ENCODE assay signal across 9 cellular contexts in genomic region chr10:102814456-102814871, GRCh38. TPM values are rescaled to one million over a fixed set of nuclear protein-coding genes. Genes with fewer than 3 reads are reported as not detected.
DNase-seq lines count a peak whose midpoint lies in the region; ATAC-seq and TF ChIP-seq lines count a peak whose summit lies in the region.
"Had no signal": no experiment of that assay in that cellular context is flagged by ENCODE, and none has a peak within 500 bp of the region (broad histone marks: within the 10 kb centered on the region; RNA-seq: fewer than 3 reads in every experiment).

No MANE protein-coding gene starts in this region.

- H3K9me3 Mint-ChIP-seq in activated T-cell treated with anti-CD3 and anti-CD28 coated beads, Interleukin-2, amount 50 U/mL, for 24 hours: no peaks in the 10 kb centered on the region
- no peaks in the 10 kb centered on the region for H3K9me3 Mint-ChIP-seq in activated T-cell treated with anti-CD3 and anti-CD28 coated beads, Interleukin-2, amount 50 U/mL, for 72 hours
- peaks cover 5% of the 10 kb centered on the region for H3K9me3 Mint-ChIP-seq in glutamatergic neuron (ENCODE audit: unreplicated experiment)
- no peaks in the 10 kb centered on the region for H3K9me3 Mint-ChIP-seq in endodermal cell

- no peak for TF ChIP-seq POLR2A in ovary (IDR thresholded peaks at IDR 0.05)

- H2BK15ac ChIP-seq in neuronal stem cell (ENCODE audit: low read length): no peak overlapping the region

- no peak overlapping the region for H3K14ac ChIP-seq in neuronal stem cell (ENCODE audit: low read length)

- no peaks in the 10 kb centered on the region for H3K27me3 Mint-ChIP-seq in activated T-cell treated with anti-CD3 and anti-CD28 coated beads, Interleukin-2, amount 50 U/mL, for 24 hours
- H3K27me3 Mint-ChIP-seq in activated T-cell treated with anti-CD3 and anti-CD28 coated beads, Interleukin-2, amount 50 U/mL, for 72 hours (ENCODE audit: low read depth): no peaks in the 10 kb centered on the region
- H3K27me3 Mint-ChIP-seq in glutamatergic neuron (ENCODE audit: unreplicated experiment) (peaks cover under 1% of the 10 kb centered on the region), endodermal cell (ENCODE audit: insufficient read depth) (no peaks in the 10 kb centered on the region)

- no peak for DNase-seq in activated T-cell treated with anti-CD3 and anti-CD28 coated beads, Interleukin-2, amount 50 U/mL, for 24 hours
- DNase-seq in activated T-cell treated with anti-CD3 and anti-CD28 coated beads, Interleukin-2, amount 50 U/mL, for 72 hours: no peak
- DNase-seq in glutamatergic neuron (peak; percentile 56), ovary (peak in 1 of 5 donors; percentile 54), endodermal cell (no peak), neuronal stem cell (ENCODE audit: low spot score) (no peak), NCI-H526 treated with DMSO at 0.1 percent for 48 hours (lab: John Stamatoyannopoulos, UW) (no peak), EL (no peak)

- peaks cover 16% of the 10 kb centered on the region for H3K4me1 ChIP-seq in ovary (ENCODE audit: insufficient read depth)
- H3K4me1 ChIP-seq in endodermal cell (ENCODE audit: control insufficient read depth, insufficient read depth, low read length): no peaks in the 10 kb centered on the region
- H3K4me1 ChIP-seq in neuronal stem cell (ENCODE audit: control insufficient read depth in 2 of 2, insufficient read depth in 1 of 2, low read depth in 1 of 2, low read length in 2 of 2): peaks cover 0 to 8% of the 10 kb centered on the region in 2 donors

- no peak overlapping the region for H3K4me2 ChIP-seq in neuronal stem cell (ENCODE audit: insufficient read depth, low read length, poor library complexity, severe bottlenecking)

- no peak overlapping the region for H3K4me3 Mint-ChIP-seq in activated T-cell treated with anti-CD3 and anti-CD28 coated beads, Interleukin-2, amount 50 U/mL, for 24 hours
- no peak overlapping the region for H3K4me3 Mint-ChIP-seq in activated T-cell treated with anti-CD3 and anti-CD28 coated beads, Interleukin-2, amount 50 U/mL, for 72 hours
- no peak overlapping the region for H3K4me3 Mint-ChIP-seq in glutamatergic neuron (ENCODE audit: unreplicated experiment)
- no peak overlapping the region for H3K4me3 Mint-ChIP-seq in endodermal cell

- TF ChIP-seq EP300 in ovary (IDR thresholded peaks at IDR 0.05): no peak

- H2BK120ac ChIP-seq in neuronal stem cell (ENCODE audit: low read depth, low read length): no peak overlapping the region

- H4K91ac ChIP-seq in neuronal stem cell (ENCODE audit: low read depth, low read length, poor library complexity): no peak overlapping the region

- intact Hi-C loops in ovary (cut with DNase I): loop anchor here in 1 of 4 donors (10.0 kb wide), 1 partner anchor 80 kb away; no protein-coding TSS in a partner anchor

- H3K36me3 ChIP-seq in ovary (no peaks in the 10 kb centered on the region), endodermal cell (ENCODE audit: control insufficient read depth, insufficient read depth, low read length) (peaks cover 24% of the 10 kb centered on the region), neuronal stem cell (replicated peaks in 1 of 2; ENCODE audit: control insufficient read depth in 2 of 2, insufficient read depth in 2 of 2, low read length in 2 of 2) (peaks cover 24 to 49% of the 10 kb centered on the region in 2 donors)

- H3K27me3 ChIP-seq in ovary: no peaks in the 10 kb centered on the region
- H3K27me3 ChIP-seq in endodermal cell (ENCODE audit: control insufficient read depth, insufficient read depth, low read length, poor library complexity, severe bottlenecking): no peaks in the 10 kb centered on the region
- H3K27me3 ChIP-seq in neuronal stem cell (ENCODE audit: control insufficient read depth in 3 of 3, insufficient read depth in 3 of 3, low read depth in 1 of 3, low read length in 3 of 3): peaks cover 0 to 3% (median 0%) of the 10 kb centered on the region in 3 experiments

- H3K18ac ChIP-seq in neuronal stem cell (ENCODE audit: low read length): no peak overlapping the region

- H4K8ac ChIP-seq in neuronal stem cell (ENCODE audit: low read depth, low read length): no peak overlapping the region

- no peak overlapping the region for H2BK12ac ChIP-seq in neuronal stem cell (ENCODE audit: low read length)

- H3K9ac ChIP-seq in endodermal cell (ENCODE audit: extremely low read depth, low read length, poor library complexity, severe bottlenecking) (no peak overlapping the region), neuronal stem cell (ENCODE audit: low read depth, low read length, poor library complexity) (no peak overlapping the region)

- no peak overlapping the region for H2AK5ac ChIP-seq in neuronal stem cell (ENCODE audit: low read depth, low read length)

- 25 to 29% (median 27%) methylated on average over 8 of the region's 8 CpGs for WGBS in ovary, 3 donors
- 20 to 78% methylated on average over 1 to 6 of the region's 8 CpGs for WGBS in endodermal cell (ENCODE audit: insufficient coverage in 1 of 2, insufficient read length in 1 of 2), 2 experiments
- no CpG with 5 or more reads among the region's 8 CpGs for WGBS in neuronal stem cell (ENCODE audit: extremely low coverage in 2 of 2, insufficient read length in 2 of 2, insufficient replicate concordance in 1 of 2), 2 donors

- no peak overlapping the region for H3K4ac ChIP-seq in neuronal stem cell (ENCODE audit: low read length)

- H3K4me3 ChIP-seq in ovary: no peak overlapping the region
- no peak overlapping the region for H3K4me3 ChIP-seq in endodermal cell (ENCODE audit: low read length)
- no peak overlapping the region for H3K4me3 ChIP-seq in neuronal stem cell (ENCODE audit: low read length in 2 of 2)

- ATAC-seq in activated T-cell treated with anti-CD3 and anti-CD28 coated beads, Interleukin-2, amount 50 U/mL, for 72 hours (replicated peaks in 1 of 2): no peak

- peaks cover 10% of the 10 kb centered on the region for H3K4me1 Mint-ChIP-seq in activated T-cell treated with anti-CD3 and anti-CD28 coated beads, Interleukin-2, amount 50 U/mL, for 24 hours (ENCODE audit: low read depth)
- peaks cover 19% of the 10 kb centered on the region for H3K4me1 Mint-ChIP-seq in activated T-cell treated with anti-CD3 and anti-CD28 coated beads, Interleukin-2, amount 50 U/mL, for 72 hours (ENCODE audit: low read depth)
- H3K4me1 Mint-ChIP-seq in glutamatergic neuron (ENCODE audit: low read depth, unreplicated experiment) (peaks cover 2% of the 10 kb centered on the region), endodermal cell (peaks cover 23% of the 10 kb centered on the region)

- H2AFZ ChIP-seq in neuronal stem cell (ENCODE audit: low read length): no peak overlapping the region

- H3K79me1 ChIP-seq in neuronal stem cell (ENCODE audit: low read depth, low read length): peaks cover 2% of the 10 kb centered on the region

- peak overlapping the region; percentile 18 for H3K27ac Mint-ChIP-seq in activated T-cell treated with anti-CD3 and anti-CD28 coated beads, Interleukin-2, amount 50 U/mL, for 24 hours
- H3K27ac Mint-ChIP-seq in activated T-cell treated with anti-CD3 and anti-CD28 coated beads, Interleukin-2, amount 50 U/mL, for 72 hours: no peak overlapping the region
- H3K27ac Mint-ChIP-seq in glutamatergic neuron (ENCODE audit: unreplicated experiment) (no peak overlapping the region), endodermal cell (no peak overlapping the region)

- H3K23ac ChIP-seq in neuronal stem cell (ENCODE audit: low read depth, low read length, poor library complexity): no peak overlapping the region

- TF ChIP-seq CTCF in glutamatergic neuron (IDR thresholded peaks at IDR 0.05; ENCODE audit: partially characterized antibody, unreplicated experiment) (no peak), ovary (IDR thresholded peaks at IDR 0.05) (no peak), endodermal cell (conservative IDR thresholded peaks at IDR 0.05) (no peak)

- H3K36me3 Mint-ChIP-seq in activated T-cell treated with anti-CD3 and anti-CD28 coated beads, Interleukin-2, amount 50 U/mL, for 24 hours (ENCODE audit: low read depth): peaks cover 60% of the 10 kb centered on the region
- H3K36me3 Mint-ChIP-seq in activated T-cell treated with anti-CD3 and anti-CD28 coated beads, Interleukin-2, amount 50 U/mL, for 72 hours (ENCODE audit: insufficient read depth in 2 of 2): no peaks in the 10 kb centered on the region
- H3K36me3 Mint-ChIP-seq in glutamatergic neuron (ENCODE audit: unreplicated experiment) (no peaks in the 10 kb centered on the region), endodermal cell (ENCODE audit: low read depth) (peaks cover 31% of the 10 kb centered on the region)

- H3K27ac ChIP-seq in ovary (peak overlapping the region; percentile 75 to 84), endodermal cell (ENCODE audit: low read depth, low read length) (no peak overlapping the region), neuronal stem cell (replicated peaks; ENCODE audit: low read length) (no peak overlapping the region)

- no peak overlapping the region for H2BK5ac ChIP-seq in neuronal stem cell (ENCODE audit: low read length)

- H3K9me3 ChIP-seq in ovary (no peaks in the 10 kb centered on the region), endodermal cell (ENCODE audit: control insufficient read depth, low read length) (no peaks in the 10 kb centered on the region), neuronal stem cell (replicated peaks in 1 of 2; ENCODE audit: control insufficient read depth in 2 of 2, insufficient read depth in 1 of 2, low read depth in 1 of 2, low read length in 2 of 2) (no peaks in the 10 kb centered on the region)

RNA-seq across cellular contexts. Expression of gene CYP17A1, which starts 22.7 kb away (rescaled TPM):
- not detected for total RNA-seq in activated T-cell treated with anti-CD3 and anti-CD28 coated beads, Interleukin-2, amount 50 U/mL, for 72 hours
- total RNA-seq in glutamatergic neuron (ENCODE audit: unreplicated experiment): not detected
- total RNA-seq in ovary: 10 to 100 TPM in 2 of 7 donors, 1 to 10 TPM in 1, under 1 TPM in 3, not detected in 1; 0.40 to 32.1 (median 1.0) TPM
- 100 to 1,000 TPM in 1 of 2 donors, 10 to 100 TPM in 1; 30.8 to 348 TPM for polyA plus RNA-seq in ovary
- not detected for total RNA-seq in endodermal cell
- not detected for polyA plus RNA-seq in endodermal cell (2013, experiment 1 of 2)
- not detected for polyA plus RNA-seq in endodermal cell (2013, experiment 2 of 2)
- polyA plus RNA-seq in neuronal stem cell (2013, experiment 1 of 2): not detected
- polyA plus RNA-seq in neuronal stem cell (2013, experiment 2 of 2): not detected
- total RNA-seq: myocyte had no signal

RNA-seq across cellular contexts. Expression of gene BORCS7, which starts 39.6 kb away (rescaled TPM):
- total RNA-seq in activated T-cell treated with anti-CD3 and anti-CD28 coated beads, Interleukin-2, amount 50 U/mL, for 72 hours: 1 to 10 TPM; 8.3 to 8.6 TPM
- total RNA-seq in glutamatergic neuron (ENCODE audit: unreplicated experiment): 9.2 TPM
- 10 to 100 TPM; 20.5 to 35.4 (median 25.2) TPM for total RNA-seq in ovary
- polyA plus RNA-seq in ovary: 10 to 100 TPM; 16.5 to 28.7 TPM
- 1 to 10 TPM; 5.0 to 5.7 TPM for total RNA-seq in endodermal cell
- polyA plus RNA-seq in endodermal cell (2013, experiment 1 of 2): 16.1 TPM
- 15.2 TPM for polyA plus RNA-seq in endodermal cell (2013, experiment 2 of 2)
- 10.3 TPM for polyA plus RNA-seq in neuronal stem cell (2013, experiment 1 of 2)
- 11.4 TPM for polyA plus RNA-seq in neuronal stem cell (2013, experiment 2 of 2)

RNA-seq across cellular contexts. Expression of gene AS3MT, which starts 54.8 kb away (rescaled TPM):
- total RNA-seq in activated T-cell treated with anti-CD3 and anti-CD28 coated beads, Interleukin-2, amount 50 U/mL, for 72 hours: under 1 TPM; 0.39 to 0.67 TPM
- total RNA-seq in glutamatergic neuron (ENCODE audit: unreplicated experiment) (8.3 TPM), ovary (1 to 10 TPM; 1.5 to 6.4 (median 4.9) TPM), endodermal cell (10 to 100 TPM; 10.2 to 20.9 TPM)
- polyA plus RNA-seq in ovary: 10 to 100 TPM in 1 of 2 donors, 1 to 10 TPM in 1; 6.0 to 32.8 TPM
- polyA plus RNA-seq in endodermal cell (2013, experiment 1 of 2): 19.9 TPM
- 19.3 TPM for polyA plus RNA-seq in endodermal cell (2013, experiment 2 of 2)
- 27.0 TPM for polyA plus RNA-seq in neuronal stem cell (2013, experiment 1 of 2)
- 27.9 TPM for polyA plus RNA-seq in neuronal stem cell (2013, experiment 2 of 2)

Comparison
In these comparisons a context has a peak if more than half of its experiments do, and no peak if none do; other contexts are left out.
1. H3K27ac ChIP-seq: peak in ovary (2 of 2); none in endodermal cell (single experiment) and neuronal stem cell (single experiment).